ENCODE assay signal across 17 cellular contexts in genomic region chr20:31654534-31654933, GRCh38. TPM values are rescaled to one million over a fixed set of nuclear protein-coding genes. Genes with fewer than 3 reads are reported as not detected.
DNase-seq lines count a peak whose midpoint lies in the region; ATAC-seq and TF ChIP-seq lines count a peak whose summit lies in the region.
"Had no signal": no experiment of that assay in that cellular context is flagged by ENCODE, and none has a peak within 500 bp of the region (broad histone marks: within the 10 kb centered on the region; RNA-seq: fewer than 3 reads in every experiment).

No MANE protein-coding gene starts in this region.

- no TSS peak for BruUV-seq in Caco-2 (replicated peaks; lab: Mats Ljungman, UMichigan)

- no peaks in the 10 kb centered on the region for H3K9me3 ChIP-seq in Caco-2

- no peak overlapping the region for H3K4me3 Mint-ChIP-seq in activated T-cell treated with anti-CD3 and anti-CD28 coated beads, Interleukin-2, amount 50 U/mL, for 72 hours
- H3K4me3 Mint-ChIP-seq in Caco-2 (ENCODE audit: unreplicated experiment): no peak overlapping the region
- H3K4me3 Mint-ChIP-seq: B cell; CD4-positive, CD25-positive, alpha-beta regulatory T cell; CD8-positive, alpha-beta memory T cell; H9 had no signal

- in situ Hi-C loops in GM13977 (cut with MboI; ENCODE audit: low pct_unique_long_range_greater_than_20kb, low sequenced_read_pairs, unreplicated experiment): no loop called here

- H3K27me3 Mint-ChIP-seq in activated T-cell treated with anti-CD3 and anti-CD28 coated beads, Interleukin-2, amount 50 U/mL, for 72 hours (ENCODE audit: low read depth): peaks cover 10% of the 10 kb centered on the region
- H3K27me3 Mint-ChIP-seq in Caco-2 (ENCODE audit: insufficient read depth, unreplicated experiment): no peaks in the 10 kb centered on the region
- H3K27me3 Mint-ChIP-seq: B cell had no signal

- H3K36me3 ChIP-seq in Caco-2 (ENCODE audit: control insufficient read depth, insufficient read depth, low read length): no peaks in the 10 kb centered on the region

- no peaks in the 10 kb centered on the region for H3K27me3 ChIP-seq in Caco-2 (replicated peaks; ENCODE audit: control insufficient read depth, insufficient read depth, low read length)

- H3K27ac ChIP-seq in VCaP: peak overlapping the region; percentile 71; the same call in 1 of the 2 replicates

- TF ChIP-seq CTCF in Caco-2 (IDR thresholded peaks at IDR 0.05; ENCODE audit: insufficient read depth in 1 of 2, low read depth in 1 of 2, low read length in 1 of 2, severe bottlenecking in 1 of 2, unreplicated experiment in 1 of 2): no peak
- no peak for TF ChIP-seq CTCF in VCaP (conservative IDR thresholded peaks at IDR 0.05)
- TF ChIP-seq CTCF in GM13977 (IDR thresholded peaks at IDR 0.05; ENCODE audit: extremely low read depth, insufficient read depth, missing control alignments): no peak

- no peak overlapping the region for H3K4me3 ChIP-seq in Caco-2 (ENCODE audit: low read depth, low read length)

- no peaks in the 10 kb centered on the region for H3K4me1 Mint-ChIP-seq in activated T-cell treated with anti-CD3 and anti-CD28 coated beads, Interleukin-2, amount 50 U/mL, for 72 hours (ENCODE audit: low read depth)
- H3K4me1 Mint-ChIP-seq in Caco-2 (ENCODE audit: low read depth, unreplicated experiment): peaks cover 7% of the 10 kb centered on the region
- H3K4me1 Mint-ChIP-seq: CD4-positive, CD25-positive, alpha-beta regulatory T cell; CD8-positive, alpha-beta memory T cell; H9 had no signal

- no peaks in the 10 kb centered on the region for H3K9me3 Mint-ChIP-seq in activated T-cell treated with anti-CD3 and anti-CD28 coated beads, Interleukin-2, amount 50 U/mL, for 72 hours
- H3K9me3 Mint-ChIP-seq in Caco-2 (ENCODE audit: unreplicated experiment): no peaks in the 10 kb centered on the region
- H3K9me3 Mint-ChIP-seq: CD8-positive, alpha-beta memory T cell; H9 had no signal

- H3K4me1 ChIP-seq in Caco-2: no peaks in the 10 kb centered on the region

- intact Hi-C loops in Caco-2 (cut with micrococcal nuclease; ENCODE audit: unreplicated experiment): no loop called here

- H3K27ac Mint-ChIP-seq in activated T-cell treated with anti-CD3 and anti-CD28 coated beads, Interleukin-2, amount 50 U/mL, for 72 hours: no peak overlapping the region
- H3K27ac Mint-ChIP-seq in Caco-2 (ENCODE audit: unreplicated experiment): peak overlapping the region; percentile 28
- H3K27ac Mint-ChIP-seq: B cell; CD4-positive, CD25-positive, alpha-beta regulatory T cell; H9 had no signal

- no peak for DNase-seq in activated T-cell treated with anti-CD3 and anti-CD28 coated beads, Interleukin-2, amount 50 U/mL, for 72 hours
- no peak for DNase-seq in activated T-cell treated with anti-CD3 and anti-CD28 coated beads, Interleukin-2, amount 50 U/mL, for 1 hour
- DNase-seq in Caco-2: no peak
- DNase-seq in NCI-H69 (lab: John Stamatoyannopoulos, UW): peak; percentile 41
- DNase-seq in GM13977 (ENCODE audit: low spot score): no peak
- DNase-seq: C1 segment of cervical spinal cord; CD4-positive, CD25-positive, alpha-beta regulatory T cell; CD8-positive, alpha-beta memory T cell; COR-L47; DMS79 treated with DMSO at 0.1 percent for 48 hours; GF-D8; H9 had no signal

- POLR2A ChIA-PET in Caco-2 (lab: Charles Lee): no interaction called here

- CTCF ChIA-PET in Caco-2 (lab: Charles Lee): interaction anchor here (0.7 to 2.6 kb wide), 2 partner anchors 41 to 69 kb away, joined by 4 to 20 read pairs; no protein-coding TSS in a partner anchor

- ATAC-seq in activated T-cell treated with anti-CD3 and anti-CD28 coated beads, Interleukin-2, amount 50 U/mL, for 72 hours (replicated peaks in 1 of 2): peak; percentile 9 to 21
- no peak for ATAC-seq in GM21515 (IDR thresholded peaks at IDR 0.05; ENCODE audit: unreplicated experiment)

- H3K36me3 Mint-ChIP-seq in activated T-cell treated with anti-CD3 and anti-CD28 coated beads, Interleukin-2, amount 50 U/mL, for 72 hours (ENCODE audit: insufficient read depth in 2 of 2): peaks cover 0 to 2% of the 10 kb centered on the region in 2 donors
- H3K36me3 Mint-ChIP-seq in Caco-2 (ENCODE audit: insufficient read depth, unreplicated experiment): peaks cover 68% of the 10 kb centered on the region
- H3K36me3 Mint-ChIP-seq: CD4-positive, CD25-positive, alpha-beta regulatory T cell; CD8-positive, alpha-beta memory T cell had no signal

RNA-seq across cellular contexts. Expression of gene COX4I2, which starts 16.8 kb away (rescaled TPM):
- total RNA-seq in activated T-cell treated with anti-CD3 and anti-CD28 coated beads, Interleukin-2, amount 50 U/mL, for 72 hours: not detected
- total RNA-seq in Caco-2 (2022): not detected in 2 replicates
- total RNA-seq: A172; B cell; CD4-positive, CD25-positive, alpha-beta regulatory T cell; CD8-positive, alpha-beta memory T cell; H1; H9 had no signal

RNA-seq across cellular contexts. Expression of gene ID1, which starts 49.4 kb away (rescaled TPM):
- total RNA-seq in activated T-cell treated with anti-CD3 and anti-CD28 coated beads, Interleukin-2, amount 50 U/mL, for 72 hours: 1 to 10 TPM in 1 of 2 donors, under 1 TPM in 1; 0.84 to 2.0 TPM
- total RNA-seq in Caco-2 (2022): 157 and 163 TPM in 2 replicates

Comparison
In these comparisons a context has a peak if more than half of its experiments do, and no peak if none do; other contexts are left out.
1. RNA of gene ID1, which starts 49.4 kb away (total RNA-seq): 157 to 163 TPM in Caco-2; 0.84 to 2.0 TPM in activated T-cell treated with anti-CD3 and anti-CD28 coated beads, Interleukin-2, amount 50 U/mL, for 72 hours; every median in the first group is over 10 times any median in the second.